2 cellular contexts compared by ENCODE assay signal in genomic region chr1:21767106-21767505, GRCh38. TPM values are rescaled to one million over a fixed set of nuclear protein-coding genes. Genes with fewer than 3 reads are reported as not detected.
"Had no signal": no experiment of that assay in that cellular context is flagged by ENCODE, and none has a peak within 500 bp of the region (broad histone marks: within the 10 kb centered on the region; RNA-seq: fewer than 3 reads in every experiment).

No MANE protein-coding gene starts in this region.

RNA-seq across cellular contexts. Expression of gene LDLRAD2, which starts 45.0 kb away (rescaled TPM):
- total RNA-seq: activated CD8-positive, alpha-beta memory T cell treated with anti-CD3 and anti-CD28 coated beads, Interleukin-2, amount 10 ng/mL, durations not matched to agents 7 days and 5 days; Right ventricle myocardium superior had no signal
